Comparison of ENCODE assay signal across 12 cellular contexts in genomic region chrX:151982217-151982616, GRCh38. TPM values are rescaled to one million over a fixed set of nuclear protein-coding genes. Genes with fewer than 3 reads are reported as not detected.
A peak's percentile ranks its signal among the peaks of the same experiment; 100 is the strongest.
DNase-seq lines count a peak whose midpoint lies in the region; ATAC-seq and TF ChIP-seq lines count a peak whose summit lies in the region.
"Had no signal": no experiment of that assay in that cellular context is flagged by ENCODE, and none has a peak within 500 bp of the region (broad histone marks: within the 10 kb centered on the region; RNA-seq: fewer than 3 reads in every experiment).

No MANE protein-coding gene starts in this region.

- no peak for TF ChIP-seq CTCF in omental fat pad (IDR thresholded peaks at IDR 0.05)

- no peaks in the 10 kb centered on the region for H3K9me3 ChIP-seq in T-helper 17 cell (ENCODE audit: control insufficient read depth, low read length, poor library complexity, severe bottlenecking)

- no peaks in the 10 kb centered on the region for H3K4me1 Mint-ChIP-seq in T-helper 17 cell

- H3K27ac Mint-ChIP-seq in T-helper 17 cell: no peak overlapping the region
- H3K27ac Mint-ChIP-seq: activated naive CD4-positive, alpha-beta T cell treated with anti-CD3 and anti-CD28 coated beads for 36 hours; natural killer cell treated with Interleukin-12 subunit alpha and Interleukin-12 subunit beta and Interleukin-15 and Interleukin-18, amount 100 ng/mL, for 72 hours had no signal

- ATAC-seq in omental fat pad (ENCODE audit: low FRiP score): peak; percentile 58
- ATAC-seq in HG02970 (IDR thresholded peaks at IDR 0.05; ENCODE audit: low FRiP score, unreplicated experiment): no peak
- no peak for ATAC-seq in T-helper 17 cell
- ATAC-seq in GM21360 (IDR thresholded peaks at IDR 0.05; ENCODE audit: unreplicated experiment): no peak
- ATAC-seq: natural killer cell treated with Interleukin-12 subunit alpha and Interleukin-12 subunit beta and Interleukin-15 and Interleukin-18, amount 100 ng/mL, for 72 hours had no signal

- no peaks in the 10 kb centered on the region for H3K36me3 Mint-ChIP-seq in T-helper 17 cell (ENCODE audit: low read depth)
- H3K36me3 Mint-ChIP-seq: natural killer cell treated with Interleukin-12 subunit alpha and Interleukin-12 subunit beta and Interleukin-15 and Interleukin-18, amount 100 ng/mL, for 72 hours had no signal

- DNase-seq in EL (peak; percentile 74), NCI-H2227 (lab: John Stamatoyannopoulos, UW; ENCODE audit: unreplicated experiment) (peak; percentile 19), epithelial cell of prostate (ENCODE audit: low read depth, low spot score) (no peak), omental fat pad (ENCODE audit: low spot score) (no peak), T-helper 17 cell (no peak)
- no peak for DNase-seq in activated CD4-positive, alpha-beta T cell treated with anti-CD3 and anti-CD28 coated beads for 48 hours
- DNase-seq: activated naive CD4-positive, alpha-beta T cell treated with anti-CD3 and anti-CD28 coated beads for 36 hours; NCI-H2171 treated with DMSO at 0.1 percent for 48 hours; T-helper 9 cell had no signal

- peak overlapping the region; percentile 92 for H3K27ac ChIP-seq in epithelial cell of prostate

- no peak overlapping the region for H3K4me3 Mint-ChIP-seq in T-helper 17 cell
- H3K4me3 Mint-ChIP-seq: activated naive CD4-positive, alpha-beta T cell treated with anti-CD3 and anti-CD28 coated beads for 36 hours; natural killer cell treated with Interleukin-12 subunit alpha and Interleukin-12 subunit beta and Interleukin-15 and Interleukin-18, amount 100 ng/mL, for 72 hours had no signal

- H3K27me3 Mint-ChIP-seq in T-helper 17 cell: no peaks in the 10 kb centered on the region

RNA-seq across cellular contexts. Expression of gene GABRE, which starts 7.7 kb away (rescaled TPM):
- 100 to 1,000 TPM in 3 of 4 donors, 10 to 100 TPM in 1; 93.3 to 306 (median 153) TPM for total RNA-seq in omental fat pad
- total RNA-seq in T-helper 17 cell: under 1 TPM in 1 of 2 donors, not detected in 1; 0.42 TPM
- total RNA-seq: activated naive CD4-positive, alpha-beta T cell treated with anti-CD3 and anti-CD28 coated beads for 36 hours; natural killer cell treated with Interleukin-12 subunit alpha and Interleukin-12 subunit beta and Interleukin-15 and Interleukin-18, amount 100 ng/mL, for 72 hours had no signal

Comparison
In these comparisons a context has a peak if more than half of its experiments do, and no peak if none do; other contexts are left out.
1. DNase-seq: peak in EL (single experiment) and NCI-H2227 (single experiment); none in epithelial cell of prostate (single experiment), omental fat pad (single experiment), activated CD4-positive, alpha-beta T cell treated with anti-CD3 and anti-CD28 coated beads for 48 hours (single experiment) and T-helper 17 cell (0 of 3).
2. RNA of gene GABRE, which starts 7.7 kb away (total RNA-seq): 93.3 to 306 TPM in omental fat pad; 0.42 TPM in T-helper 17 cell; every median in the first group is over 10 times any median in the second.